ENCODE assay signal across 1 cellular context in the genomic region with DNA sequence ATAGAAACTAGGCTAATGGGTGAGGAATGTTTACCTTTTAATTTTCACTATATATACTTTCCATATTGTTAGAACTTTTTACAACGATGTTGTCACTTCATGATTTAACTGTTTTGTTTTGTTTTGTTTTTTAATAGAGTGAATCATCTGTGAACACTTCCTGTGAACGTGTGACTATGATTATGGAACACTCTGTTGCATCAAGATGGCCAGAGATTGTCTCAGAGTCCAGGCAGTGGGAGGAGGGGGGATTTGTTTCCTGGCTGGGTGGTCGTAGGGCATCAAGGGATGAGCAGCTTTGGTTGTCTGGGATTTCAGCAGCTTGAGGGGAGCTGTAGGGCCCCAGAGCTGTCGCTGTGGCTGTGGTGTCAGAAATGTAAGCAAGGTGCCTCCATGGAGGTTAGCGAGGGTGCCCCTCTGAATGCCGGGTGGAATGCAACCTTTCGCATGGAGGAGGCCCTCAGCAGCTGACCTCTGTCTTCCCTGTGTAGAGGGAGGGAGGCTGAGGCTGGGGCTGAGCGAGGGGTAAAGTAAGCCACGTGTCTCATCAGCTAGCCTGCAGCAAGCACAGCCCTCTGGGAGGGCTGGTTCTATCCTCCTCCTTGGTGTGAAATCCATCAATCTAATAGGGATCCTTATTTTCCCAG.
TF ChIP-seq lines count a peak whose summit lies in the region.

No MANE protein-coding gene starts in this region.

TF ChIP-seq in HepG2, 621 proteins besides CTCF, POLR2A, EP300 and RAD21 (continued from another document):
- TF ChIP-seq ZNF687 (CRISPR knock-in tag; IDR thresholded peaks at IDR 0.05): peak; percentile 69
- TF ChIP-seq TBX2 (CRISPR knock-in tag; IDR thresholded peaks at IDR 0.05; ENCODE audit: borderline replicate concordance): peak; percentile 41; the same call in 1 of the 2 replicates
- TF ChIP-seq, protein P1, sequence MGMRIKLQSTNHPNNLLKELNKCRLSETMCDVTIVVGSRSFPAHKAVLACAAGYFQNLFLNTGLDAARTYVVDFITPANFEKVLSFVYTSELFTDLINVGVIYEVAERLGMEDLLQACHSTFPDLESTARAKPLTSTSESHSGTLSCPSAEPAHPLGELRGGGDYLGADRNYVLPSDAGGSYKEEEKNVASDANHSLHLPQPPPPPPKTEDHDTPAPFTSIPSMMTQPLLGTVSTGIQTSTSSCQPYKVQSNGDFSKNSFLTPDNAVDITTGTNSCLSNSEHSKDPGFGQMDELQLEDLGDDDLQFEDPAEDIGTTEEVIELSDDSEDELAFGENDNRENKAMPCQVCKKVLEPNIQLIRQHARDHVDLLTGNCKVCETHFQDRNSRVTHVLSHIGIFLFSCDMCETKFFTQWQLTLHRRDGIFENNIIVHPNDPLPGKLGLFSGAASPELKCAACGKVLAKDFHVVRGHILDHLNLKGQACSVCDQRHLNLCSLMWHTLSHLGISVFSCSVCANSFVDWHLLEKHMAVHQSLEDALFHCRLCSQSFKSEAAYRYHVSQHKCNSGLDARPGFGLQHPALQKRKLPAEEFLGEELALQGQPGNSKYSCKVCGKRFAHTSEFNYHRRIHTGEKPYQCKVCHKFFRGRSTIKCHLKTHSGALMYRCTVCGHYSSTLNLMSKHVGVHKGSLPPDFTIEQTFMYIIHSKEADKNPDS (CRISPR knock-in tag; IDR thresholded peaks at IDR 0.05): no peak
- TF ChIP-seq ZNF335 (CRISPR knock-in tag; IDR thresholded peaks at IDR 0.05): peak; percentile 93
- TF ChIP-seq ZNF414 (CRISPR knock-in tag; IDR thresholded peaks at IDR 0.05): no peak
- 0 out of 2 replicates have a peak, but pooled peaks have one; percentile 46 for TF ChIP-seq ZMAT3 (CRISPR knock-in tag; conservative IDR thresholded peaks at IDR 0.05)
- peak; percentile 46; the same call in 1 of the 2 replicates for TF ChIP-seq JUNB (CRISPR knock-in tag; IDR thresholded peaks at IDR 0.05; ENCODE audit: borderline replicate concordance)
- TF ChIP-seq RXRB (CRISPR knock-in tag; IDR thresholded peaks at IDR 0.05; ENCODE audit: borderline replicate concordance): 0 out of 2 replicates have a peak, but pooled peaks have one; percentile 22
- TF ChIP-seq ZBTB7B (CRISPR knock-in tag; IDR thresholded peaks at IDR 0.05): 0 out of 2 replicates have a peak, but pooled peaks have one; percentile 31
- 0 out of 4 replicates have a peak, but pooled peaks of 1 of the 2 experiments have one; percentile 45 for TF ChIP-seq KLF16 (CRISPR knock-in tag; IDR thresholded peaks at IDR 0.05)
- peak; percentile 60; the same call in 1 of the 2 replicates for TF ChIP-seq TFAP4 (IDR thresholded peaks at IDR 0.05; ENCODE audit: borderline replicate concordance, low read depth)
- no peak for TF ChIP-seq ZNF768 (CRISPR knock-in tag; IDR thresholded peaks at IDR 0.05)
- 0 out of 2 replicates have a peak, but pooled peaks have one; percentile 23 for TF ChIP-seq KLF11 (CRISPR knock-in tag; IDR thresholded peaks at IDR 0.05)
- peak; percentile 24; the same call in 1 of the 2 replicates for TF ChIP-seq NR2C2 (CRISPR knock-in tag; IDR thresholded peaks at IDR 0.05; ENCODE audit: borderline replicate concordance)
- no peak for TF ChIP-seq SOX6 (IDR thresholded peaks at IDR 0.05)
- TF ChIP-seq SOX6 (CRISPR knock-in tag; IDR thresholded peaks at IDR 0.05): peak; percentile 32; the same call in 1 of the 2 replicates
- TF ChIP-seq NRL (CRISPR knock-in tag; IDR thresholded peaks at IDR 0.05; ENCODE audit: borderline replicate concordance): 0 out of 2 replicates have a peak, but pooled peaks have one; percentile 38
- TF ChIP-seq, protein P2, sequence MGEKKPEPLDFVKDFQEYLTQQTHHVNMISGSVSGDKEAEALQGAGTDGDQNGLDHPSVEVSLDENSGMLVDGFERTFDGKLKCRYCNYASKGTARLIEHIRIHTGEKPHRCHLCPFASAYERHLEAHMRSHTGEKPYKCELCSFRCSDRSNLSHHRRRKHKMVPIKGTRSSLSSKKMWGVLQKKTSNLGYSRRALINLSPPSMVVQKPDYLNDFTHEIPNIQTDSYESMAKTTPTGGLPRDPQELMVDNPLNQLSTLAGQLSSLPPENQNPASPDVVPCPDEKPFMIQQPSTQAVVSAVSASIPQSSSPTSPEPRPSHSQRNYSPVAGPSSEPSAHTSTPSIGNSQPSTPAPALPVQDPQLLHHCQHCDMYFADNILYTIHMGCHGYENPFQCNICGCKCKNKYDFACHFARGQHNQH (CRISPR knock-in tag; IDR thresholded peaks at IDR 0.05): 0 out of 2 replicates have a peak, but pooled peaks have one; percentile 7
- TF ChIP-seq ATF4 (CRISPR knock-in tag; IDR thresholded peaks at IDR 0.05): peak in 1 of 2 experiments; percentile 73; a peak in 2 of 4 replicates
- peak; percentile 73 for TF ChIP-seq RARA (CRISPR knock-in tag; IDR thresholded peaks at IDR 0.05)
TF ChIP-seq in HepG2: peak in this region for 38.
